In the genomic region with DNA sequence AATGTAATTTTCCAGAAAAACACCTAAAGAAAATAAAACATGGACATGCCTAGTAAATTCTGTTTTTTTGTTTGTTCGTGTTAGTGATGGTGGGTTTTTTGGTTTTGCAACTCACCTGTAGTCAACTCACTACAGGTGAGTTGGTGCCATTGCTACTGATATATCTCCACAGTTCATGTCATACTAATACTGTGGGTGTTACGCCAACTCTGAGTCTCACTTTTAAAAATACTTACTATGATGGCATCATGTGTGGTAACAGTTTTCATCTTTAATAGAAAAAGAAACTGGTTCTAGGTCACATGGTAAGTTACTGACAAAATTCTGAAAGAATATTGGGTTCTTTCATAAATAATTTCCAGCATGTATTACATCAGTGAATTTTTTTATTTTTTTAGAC, we compare ENCODE assay signal across 24 cellular contexts.
"Had no signal": no experiment of that assay in that cellular context is flagged by ENCODE, and none has a peak within 500 bp of the region (broad histone marks: within the 10 kb centered on the region; RNA-seq: fewer than 3 reads in every experiment).

No MANE protein-coding gene starts in this region.

- H3K4me3 Mint-ChIP-seq: dendritic cell treated with granulocyte-macrophage colony-stimulating factor and Interleukin-4, amounts not matched to agents 40 ng/mL and 50 ng/mL, for 4 days; effector memory CD8-positive, alpha-beta T cell; endodermal cell; mesothelial cell of epicardium; naive B cell had no signal

- H3K27me3 Mint-ChIP-seq: dendritic cell treated with granulocyte-macrophage colony-stimulating factor and Interleukin-4, amounts not matched to agents 40 ng/mL and 50 ng/mL, for 4 days; effector memory CD8-positive, alpha-beta T cell; naive B cell had no signal

- DNase-seq: colonic mucosa; cortex of kidney; effector CD8-positive, alpha-beta T cell; effector memory CD8-positive, alpha-beta T cell; endodermal cell; erythroblast; esophagus squamous epithelium; foreskin fibroblast; foreskin melanocyte; gastrocnemius medialis; glutamatergic neuron; head of caudate nucleus; heart right ventricle; hippocampal formation; left cardiac atrium; left lung; left ventricle myocardium superior; lower lobe of right lung; mesenchymal stem cell; mucosa of descending colon; naive B cell had no signal

- H3K4me1 Mint-ChIP-seq: endodermal cell, mesothelial cell of epicardium, naive B cell had no signal

- ATAC-seq: effector memory CD8-positive, alpha-beta T cell; esophagus mucosa; gastrocnemius medialis; heart right ventricle; left cardiac atrium; left lung; left ventricle myocardium superior; lower lobe of right lung; mucosa of descending colon had no signal

- H3K9me3 Mint-ChIP-seq: dendritic cell treated with granulocyte-macrophage colony-stimulating factor and Interleukin-4, amounts not matched to agents 40 ng/mL and 50 ng/mL, for 4 days; effector memory CD8-positive, alpha-beta T cell had no signal

- H3K27ac Mint-ChIP-seq: dendritic cell treated with granulocyte-macrophage colony-stimulating factor and Interleukin-4, amounts not matched to agents 40 ng/mL and 50 ng/mL, for 4 days; effector memory CD8-positive, alpha-beta T cell; endodermal cell; mesothelial cell of epicardium; naive B cell had no signal
